ENCODE assay signal across 8 cellular contexts in genomic region chr19:3434630-3435553, GRCh38. TPM values are rescaled to one million over a fixed set of nuclear protein-coding genes. Genes with fewer than 3 reads are reported as not detected.
DNase-seq lines count a peak whose midpoint lies in the region; ATAC-seq, FAIRE-seq and TF ChIP-seq lines count a peak whose summit lies in the region.

No MANE protein-coding gene starts in this region.

- no peak for TF ChIP-seq CTCF in natural killer cell (IDR thresholded peaks at IDR 0.05)

- peaks cover 7 to 20% of the 10 kb centered on the region in 2 donors for H3K4me1 Mint-ChIP-seq in natural killer cell
- H3K4me1 Mint-ChIP-seq in stimulated activated naive B cell treated with anti-CD40 and anti-IgM and Interleukin-4, amounts not matched to agents 10 μg/mL and 1 μg/mL and 100 μg/mL, for 72 hours, result peaks cover 14 to 26% of the 10 kb centered on the region in 2 donors

- peak overlapping the region; percentile 91 for H3K4me3 Mint-ChIP-seq in natural killer cell
- H3K4me3 Mint-ChIP-seq in stimulated activated naive B cell treated with anti-CD40 and anti-IgM and Interleukin-4, amounts not matched to agents 10 μg/mL and 1 μg/mL and 100 μg/mL, for 72 hours, result peak overlapping the region; percentile 96 to 99

- intact Hi-C loops in natural killer cell (cut with micrococcal nuclease), result loop anchor here (10.0 kb wide), 1 partner anchor 250 kb away; the partner anchor contains the start of gene NCLN

- peak; percentile 89 for DNase-seq in DMS 273 (lab: John Stamatoyannopoulos, UW; ENCODE audit: unreplicated experiment)
- peak; percentile 94 for DNase-seq in KBM-7
- DNase-seq in RCC 7860 (ENCODE audit: low spot score), result peak; percentile 65
- peak; percentile 93 for DNase-seq in activated T-helper 9 cell treated with anti-CD3 and anti-CD28 coated beads, Interleukin-2, amount 50 U/mL, for 16 hours (ENCODE audit: low read depth)
- peak; percentile 89 for DNase-seq in fibroblast of peridontal ligament (ENCODE audit: extremely low read depth)
- peak; percentile 96 for DNase-seq in natural killer cell
- DNase-seq in stimulated activated naive B cell treated with anti-CD40 and anti-IgM and Interleukin-4, amounts not matched to agents 10 μg/mL and 1 μg/mL and 100 μg/mL, for 72 hours, result peak; percentile 97

- no peak for FAIRE-seq in RCC 7860 (lab: Jason Lieb, UNC)

- H3K36me3 Mint-ChIP-seq in natural killer cell, result no peaks in the 10 kb centered on the region
- peaks cover 20 to 28% of the 10 kb centered on the region in 2 donors for H3K36me3 Mint-ChIP-seq in stimulated activated naive B cell treated with anti-CD40 and anti-IgM and Interleukin-4, amounts not matched to agents 10 μg/mL and 1 μg/mL and 100 μg/mL, for 72 hours

- H3K27ac Mint-ChIP-seq in natural killer cell, result peak overlapping the region; percentile 92 to 96
- peak overlapping the region; percentile 100 for H3K27ac Mint-ChIP-seq in stimulated activated naive B cell treated with anti-CD40 and anti-IgM and Interleukin-4, amounts not matched to agents 10 μg/mL and 1 μg/mL and 100 μg/mL, for 72 hours

- H3K9me3 Mint-ChIP-seq in natural killer cell, result no peaks in the 10 kb centered on the region
- H3K9me3 Mint-ChIP-seq in stimulated activated naive B cell treated with anti-CD40 and anti-IgM and Interleukin-4, amounts not matched to agents 10 μg/mL and 1 μg/mL and 100 μg/mL, for 72 hours, result no peaks in the 10 kb centered on the region

- H3K27me3 Mint-ChIP-seq in natural killer cell (ENCODE audit: low read depth in 2 of 2), result no peaks in the 10 kb centered on the region
- H3K27me3 Mint-ChIP-seq in stimulated activated naive B cell treated with anti-CD40 and anti-IgM and Interleukin-4, amounts not matched to agents 10 μg/mL and 1 μg/mL and 100 μg/mL, for 72 hours, result no peaks in the 10 kb centered on the region

- in situ Hi-C loops in KBM-7 (cut with MboI; ENCODE audit: low pct_unique_long_range_greater_than_20kb, low sequenced_read_pairs), result no loop called here

- ATAC-seq in GM21529 (IDR thresholded peaks at IDR 0.05; ENCODE audit: unreplicated experiment), result peak; percentile 81
- peak; percentile 97 to 99 (median 97) for ATAC-seq in natural killer cell
- peak; percentile 95 to 97 for ATAC-seq in stimulated activated naive B cell treated with anti-CD40 and anti-IgM and Interleukin-4, amounts not matched to agents 10 μg/mL and 1 μg/mL and 100 μg/mL, for 72 hours (replicated peaks)

RNA-seq across cellular contexts. Expression of gene SMIM24, which starts 45.4 kb away (rescaled TPM):
- under 1 TPM in 2 of 3 donors, not detected in 1; 0.33 to 0.42 TPM for total RNA-seq in natural killer cell

RNA-seq across cellular contexts. Expression of gene SMIM44, which starts 48.3 kb away (rescaled TPM):
- not detected for total RNA-seq in natural killer cell

Comparison
In these comparisons a context has a peak if more than half of its experiments do, and no peak if none do; other contexts are left out.
1. Peak in every context shown above with its lines: DNase-seq and ATAC-seq.